Comparison of ENCODE assay signal across 7 cellular contexts in genomic region chr6:108108374-108108773, GRCh38. TPM values are rescaled to one million over a fixed set of nuclear protein-coding genes. Genes with fewer than 3 reads are reported as not detected.
"Had no signal": no experiment of that assay in that cellular context is flagged by ENCODE, and none has a peak within 500 bp of the region (broad histone marks: within the 10 kb centered on the region; RNA-seq: fewer than 3 reads in every experiment).

No MANE protein-coding gene starts in this region.

- DNase-seq: GM23248, GOT3, H7, IMR-90 had no signal

- H3K4me3 ChIP-seq: GM23248, HAP-1, K562 had no signal

- H3K36me3 ChIP-seq: HAP-1 had no signal

- H3K4me1 ChIP-seq: HAP-1 had no signal

- H3K27ac ChIP-seq: GM23248 had no signal

- H3K9me3 ChIP-seq: HAP-1 had no signal

- ATAC-seq: K562 had no signal

- H2AFZ ChIP-seq: GM23248 had no signal

- H3K9ac ChIP-seq: GM23248 had no signal

RNA-seq across cellular contexts. Expression of gene NR2E1, which starts 57.4 kb away (rescaled TPM):
- total RNA-seq: GM23248, H7, HT-29, IMR-90, K562 had no signal
- polyA plus RNA-seq: GM23248, IMR-90, K562 had no signal
